ENCODE assay signal across 11 cellular contexts in the genomic region with DNA sequence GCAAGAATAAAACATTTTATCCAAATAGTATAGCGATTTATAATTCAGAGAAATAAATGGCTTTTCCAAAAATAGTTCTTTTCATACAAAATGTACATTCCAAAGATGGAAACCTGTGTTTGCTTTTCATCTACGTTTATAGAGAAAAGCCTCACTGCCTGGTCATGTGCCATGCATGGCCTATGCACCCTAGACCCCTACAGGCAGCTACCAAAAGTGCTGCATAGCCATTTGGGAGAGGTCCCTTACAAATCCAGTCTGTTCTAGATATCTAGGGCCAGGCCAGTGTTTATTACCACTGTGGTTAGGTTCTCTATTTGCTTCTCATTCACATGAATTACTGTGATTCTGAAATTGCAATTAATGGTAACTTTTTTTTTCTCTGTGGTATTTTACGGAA. TPM values are rescaled to one million over a fixed set of nuclear protein-coding genes. Genes with fewer than 3 reads are reported as not detected.
DNase-seq lines count a peak whose midpoint lies in the region; ATAC-seq and TF ChIP-seq lines count a peak whose summit lies in the region.
"Had no signal": no experiment of that assay in that cellular context is flagged by ENCODE, and none has a peak within 500 bp of the region (broad histone marks: within the 10 kb centered on the region; RNA-seq: fewer than 3 reads in every experiment).

No MANE protein-coding gene starts in this region.

- no peak overlapping the region for H3K27ac Mint-ChIP-seq in chondrocyte (ENCODE audit: unreplicated experiment)
- H3K27ac Mint-ChIP-seq in CD4-positive, alpha-beta memory T cell: no peak overlapping the region
- H3K27ac Mint-ChIP-seq: activated CD4-positive, alpha-beta T cell treated with anti-CD3 and anti-CD28 coated beads, Interleukin-2, amount 10 ng/mL, durations not matched to agents 7 days and 5 days had no signal

- DNase-seq in A673 (ENCODE audit: low spot score) (peak; percentile 48), HuH-7 (ENCODE audit: low spot score) (peak; percentile 25), chondrocyte (ENCODE audit: low spot score) (no peak), activated gamma-delta T cell treated with Interleukin-2 at 50 U/mL for 16 hours (no peak), Ammon's horn (ENCODE audit: low spot score) (no peak), NCI-H1048 (lab: John Stamatoyannopoulos, UW) (no peak)
- no peak for DNase-seq in CD4-positive, alpha-beta memory T cell
- DNase-seq: activated CD4-positive, alpha-beta T cell treated with anti-CD3 and anti-CD28 coated beads, Interleukin-2, amount 10 ng/mL, durations not matched to agents 7 days and 5 days; DMS79; NCI-H2081 treated with DMSO at 0.1 percent for 48 hours had no signal

- CTCF ChIA-PET in A673 (lab: Charles Lee): no interaction called here
- CTCF ChIA-PET in CD4-positive, alpha-beta memory T cell (lab: Charles Lee; ENCODE audit: partially characterized antibody): interaction anchor here (8.0 kb wide), 1 partner anchor 99 kb away, joined by 295 read pairs; no protein-coding TSS in a partner anchor

- no peaks in the 10 kb centered on the region for H3K9me3 Mint-ChIP-seq in chondrocyte (ENCODE audit: low read depth)
- no peaks in the 10 kb centered on the region for H3K9me3 Mint-ChIP-seq in CD4-positive, alpha-beta memory T cell
- H3K9me3 Mint-ChIP-seq: activated CD4-positive, alpha-beta T cell treated with anti-CD3 and anti-CD28 coated beads, Interleukin-2, amount 10 ng/mL, durations not matched to agents 7 days and 5 days had no signal

- ATAC-seq in GM18870 (IDR thresholded peaks at IDR 0.05; ENCODE audit: unreplicated experiment): peak; percentile 37

- H3K36me3 ChIP-seq in A673 (ENCODE audit: insufficient read depth, low read length, poor library complexity, severe bottlenecking): peaks cover 8% of the 10 kb centered on the region
- H3K36me3 ChIP-seq in CD4-positive, alpha-beta memory T cell (ENCODE audit: insufficient read depth, low read length): peaks cover 4% of the 10 kb centered on the region

- H3K4me3 ChIP-seq in A673 (ENCODE audit: low read depth, low read length, poor library complexity, severe bottlenecking): no peak overlapping the region
- H3K4me3 ChIP-seq in CD4-positive, alpha-beta memory T cell (ENCODE audit: low read length in 2 of 2): no peak overlapping the region

- no peaks in the 10 kb centered on the region for H3K9me3 ChIP-seq in A673 (ENCODE audit: low read depth, low read length, poor library complexity, severe bottlenecking)
- H3K9me3 ChIP-seq in CD4-positive, alpha-beta memory T cell (ENCODE audit: control insufficient read depth in 1 of 2, low read length in 2 of 2): no peaks in the 10 kb centered on the region

- no peaks in the 10 kb centered on the region for H3K27me3 Mint-ChIP-seq in chondrocyte (ENCODE audit: low read depth)
- no peaks in the 10 kb centered on the region for H3K27me3 Mint-ChIP-seq in CD4-positive, alpha-beta memory T cell
- H3K27me3 Mint-ChIP-seq: activated CD4-positive, alpha-beta T cell treated with anti-CD3 and anti-CD28 coated beads, Interleukin-2, amount 10 ng/mL, durations not matched to agents 7 days and 5 days had no signal

- no peak overlapping the region for H3K4me3 Mint-ChIP-seq in chondrocyte (ENCODE audit: unreplicated experiment)
- no peak overlapping the region for H3K4me3 Mint-ChIP-seq in CD4-positive, alpha-beta memory T cell
- H3K4me3 Mint-ChIP-seq: activated CD4-positive, alpha-beta T cell treated with anti-CD3 and anti-CD28 coated beads, Interleukin-2, amount 10 ng/mL, durations not matched to agents 7 days and 5 days had no signal

- peak; percentile 42; the same call in 1 of the 2 replicates for TF ChIP-seq CTCF in A673 (conservative IDR thresholded peaks at IDR 0.05; ENCODE audit: low read depth, low read length)
- TF ChIP-seq CTCF in chondrocyte (IDR thresholded peaks at IDR 0.05): peak; percentile 38

- H3K36me3 Mint-ChIP-seq in chondrocyte (ENCODE audit: low read depth): no peaks in the 10 kb centered on the region
- peaks cover 8 to 22% of the 10 kb centered on the region in 2 donors for H3K36me3 Mint-ChIP-seq in CD4-positive, alpha-beta memory T cell

- POLR2A ChIA-PET in A673 (lab: Charles Lee; ENCODE audit: low non-redundant PET): no interaction called here
- POLR2A ChIA-PET in CD4-positive, alpha-beta memory T cell (lab: Charles Lee; ENCODE audit: partially characterized antibody): interaction anchor here (1.0 kb wide), 1 partner anchor 99 kb away, joined by 3 read pairs; no protein-coding TSS in a partner anchor

- peak overlapping the region; percentile 1 for H3K27ac ChIP-seq in A673 (ENCODE audit: low read depth, low read length, poor library complexity, severe bottlenecking)
- no peak overlapping the region for H3K27ac ChIP-seq in CD4-positive, alpha-beta memory T cell (ENCODE audit: low read depth, low read length)

- BruUV-seq in A673 (replicated peaks; lab: Mats Ljungman, UMichigan): no TSS peak

- H3K4me1 Mint-ChIP-seq in chondrocyte (ENCODE audit: low read depth): no peaks in the 10 kb centered on the region
- peaks cover 0 to 2% (median under 1%) of the 10 kb centered on the region in 4 donors for H3K4me1 Mint-ChIP-seq in CD4-positive, alpha-beta memory T cell

- intact Hi-C loops in A673 (cut with micrococcal nuclease; ENCODE audit: unreplicated experiment): loop anchor here (5.0 kb wide), 2 partner anchors 175 to 305 kb away; no protein-coding TSS in a partner anchor
- intact Hi-C loops in CD4-positive, alpha-beta memory T cell (cut with micrococcal nuclease): loop anchor here (5.0 kb wide), 1 partner anchor 305 kb away; no protein-coding TSS in a partner anchor

- peaks cover 23% of the 10 kb centered on the region for H3K4me1 ChIP-seq in A673 (ENCODE audit: insufficient read depth, low read length, poor library complexity, severe bottlenecking)
- no peaks in the 10 kb centered on the region for H3K4me1 ChIP-seq in CD4-positive, alpha-beta memory T cell (ENCODE audit: insufficient read depth, low read length)

- no peaks in the 10 kb centered on the region for H3K27me3 ChIP-seq in A673 (replicated peaks; ENCODE audit: insufficient read depth, low read depth, low read length, poor library complexity)
- no peaks in the 10 kb centered on the region for H3K27me3 ChIP-seq in CD4-positive, alpha-beta memory T cell (ENCODE audit: insufficient read depth, low read length)

RNA-seq across cellular contexts. Expression of a gene that starts 17.2 kb away (rescaled TPM):
- total RNA-seq in A673 (2021) (392 and 435 TPM in 2 replicates), chondrocyte (24.0 to 31.0 TPM (median 27.7 TPM) in 3 replicates)
- total RNA-seq in CD4-positive, alpha-beta memory T cell: 100 to 1,000 TPM; 110 to 116 TPM
- 100 to 1,000 TPM; 197 to 255 TPM for polyA plus RNA-seq in CD4-positive, alpha-beta memory T cell

RNA-seq across cellular contexts. Expression of a gene that starts 53.8 kb away (rescaled TPM):
- 56.5 and 64.3 TPM in 2 replicates for total RNA-seq in A673 (2021)
- total RNA-seq in chondrocyte: 18.5 to 23.9 TPM (median 20.0 TPM) in 3 replicates
- total RNA-seq in CD4-positive, alpha-beta memory T cell: 1 to 10 TPM; 5.6 to 7.0 TPM
- 1 to 10 TPM; 5.8 to 7.1 TPM for polyA plus RNA-seq in CD4-positive, alpha-beta memory T cell

Comparison
In these comparisons a context has a peak if more than half of its experiments do, and no peak if none do; other contexts are left out.
1. DNase-seq: peak in A673 (single experiment) and HuH-7 (single experiment); none in chondrocyte (single experiment), CD4-positive, alpha-beta memory T cell (0 of 5), activated gamma-delta T cell treated with Interleukin-2 at 50 U/mL for 16 hours (single experiment), Ammon's horn (single experiment) and NCI-H1048 (single experiment).